Comparison of ENCODE assay signal across 17 cellular contexts in genomic region chr6:159557046-159557445, GRCh38.
"Had no signal": no experiment of that assay in that cellular context is flagged by ENCODE, and none has a peak within 500 bp of the region (broad histone marks: within the 10 kb centered on the region; RNA-seq: fewer than 3 reads in every experiment).

No MANE protein-coding gene starts in this region.

- DNase-seq: cerebellar nuclear complex; colonic mucosa; dermis blood vessel endothelial cell; foreskin melanocyte; islet precursor cell; left lung; mesendoderm; naive B cell; nephron progenitor cell; retina; stimulated activated CD4-positive, alpha-beta T cell treated with anti-CD3 and anti-CD28 coated beads, Interleukin-2, amount 100 ng/mL, for 48 hours; stimulated activated naive CD4-positive, alpha-beta T cell treated with Interleukin-2 at 50 U/mL for 16 hours; trophoblast cell had no signal

- H2AFZ ChIP-seq: parathyroid adenoma had no signal

- H3K9ac ChIP-seq: parathyroid adenoma had no signal

- H3K36me3 ChIP-seq: colonic mucosa, left lung, prostate gland had no signal

- H3K9me3 ChIP-seq: colonic mucosa, left lung, prostate gland had no signal

- ATAC-seq: left lung had no signal

- H3K27ac ChIP-seq: colonic mucosa, left lung, parathyroid adenoma, prostate gland had no signal

- H3K4me2 ChIP-seq: smooth muscle cell had no signal

- H3K4me1 ChIP-seq: colonic mucosa, left lung, parathyroid adenoma, prostate gland had no signal

- H3K4me3 ChIP-seq: colonic mucosa, left lung, lung, prostate gland, smooth muscle cell had no signal

- H3K27me3 ChIP-seq: colonic mucosa, left lung had no signal

- H3K79me2 ChIP-seq: parathyroid adenoma had no signal
